In genomic region chr10:99779335-99779734, GRCh38 we compare ENCODE assay signal across 8 cellular contexts. TPM values are rescaled to one million over a fixed set of nuclear protein-coding genes. Genes with fewer than 3 reads are reported as not detected.
A peak's percentile ranks its signal among the peaks of the same experiment; 100 is the strongest.
DNase-seq lines count a peak whose midpoint lies in the region; ATAC-seq and TF ChIP-seq lines count a peak whose summit lies in the region.

No MANE protein-coding gene starts in this region.

- DNase-seq in GM12865 (ENCODE audit: low read depth) (peak; percentile 45), Panc1 (ENCODE audit: low read depth, low spot score) (peak; percentile 75), fibroblast of lung (ENCODE audit: low read depth in 2 of 2) (peak; percentile 76), sciatic nerve (ENCODE audit: low spot score) (no peak), iPS-NIHi7 (ENCODE audit: extremely low spot score) (no peak)

- peak overlapping the region; percentile 96 for H3K4me2 ChIP-seq in fibroblast of lung (ENCODE audit: extremely low read depth, insufficient read depth, low read length)

- H3K27ac ChIP-seq in Panc1 (ENCODE audit: low read length) = peak overlapping the region; percentile 97
- peak overlapping the region; percentile 93 for H3K27ac ChIP-seq in fibroblast of lung (ENCODE audit: insufficient read depth, low read length)

- TF ChIP-seq CTCF in GM12865 (IDR thresholded peaks at IDR 0.05; ENCODE audit: insufficient read depth, low read depth, low read length, missing control alignments) (no peak), Panc1 (IDR thresholded peaks at IDR 0.05) (no peak), fibroblast of lung (conservative IDR thresholded peaks at IDR 0.05 in 1 of 2, IDR thresholded peaks at IDR 0.05 in 1 of 2; ENCODE audit: low read depth in 1 of 2, low read length in 2 of 2) (no peak)

- H3K9ac ChIP-seq in fibroblast of lung (ENCODE audit: insufficient read depth, low read length) = peak overlapping the region; percentile 38

- peak overlapping the region; percentile 47 for H2AFZ ChIP-seq in fibroblast of lung (ENCODE audit: low read length)

- intact Hi-C loops in Panc1 (cut with micrococcal nuclease; ENCODE audit: unreplicated experiment) (loop anchor here (2.0 kb wide), 1 partner anchor 47 kb away; the partner anchor contains the start of genes COX15 and CUTC), sciatic nerve (cut with DNase I) (no loop called here)

- in situ Hi-C loops in Panc1 (cut with HindIII; ENCODE audit: low pct_unique_long_range_greater_than_20kb, low sequenced_read_pairs) = no loop called here

- no peaks in the 10 kb centered on the region for H3K79me2 ChIP-seq in fibroblast of lung (ENCODE audit: control insufficient read depth, insufficient read depth, low read length)

- POLR2A ChIA-PET in Panc1 (lab: Charles Lee) = interaction anchor here (0.6 kb wide), 2 partner anchors 17 to 75 kb away, joined by 4 to 5 read pairs; no protein-coding TSS in a partner anchor

- H4K20me1 ChIP-seq in fibroblast of lung (ENCODE audit: control insufficient read depth, extremely low read depth, insufficient read depth, low read length) = no peaks in the 10 kb centered on the region

- CTCF ChIA-PET in Panc1 (lab: Charles Lee) = no interaction called here

- no peak overlapping the region for H3K4me3 ChIP-seq in GM12865 (ENCODE audit: low read depth, low read length)
- peak overlapping the region; percentile 16 to 44 for H3K4me3 ChIP-seq in Panc1 (ENCODE audit: low read depth in 2 of 2, low read length in 2 of 2)
- peak overlapping the region in 1 of 4 experiments; percentile 22 for H3K4me3 ChIP-seq in fibroblast of lung (replicated peaks in 1 of 4; ENCODE audit: control extremely low read depth in 1 of 4, insufficient read depth in 1 of 4, low read depth in 3 of 4, low read length in 4 of 4)

- no TSS peak for BruUV-seq in Panc1 (replicated peaks; lab: Mats Ljungman, UMichigan)

- H3K4me1 ChIP-seq in Panc1 (ENCODE audit: control insufficient read depth, insufficient read depth, low read length) = peaks cover 83% of the 10 kb centered on the region
- H3K4me1 ChIP-seq in fibroblast of lung (ENCODE audit: control insufficient read depth, extremely low read depth, insufficient read depth, low read length) = peaks cover 24% of the 10 kb centered on the region

- peak; percentile 80 for ATAC-seq in Panc1
- ATAC-seq in sciatic nerve = peak; percentile 58
- no peak for ATAC-seq in HG02623 (IDR thresholded peaks at IDR 0.05; ENCODE audit: unreplicated experiment)
- no peak for ATAC-seq in GM19455 (IDR thresholded peaks at IDR 0.05; ENCODE audit: unreplicated experiment)
- no peak for ATAC-seq in HG03135 (IDR thresholded peaks at IDR 0.05; ENCODE audit: unreplicated experiment)

- H3K27me3 ChIP-seq in Panc1 (ENCODE audit: control insufficient read depth, insufficient read depth, low read length) (no peaks in the 10 kb centered on the region), fibroblast of lung (ENCODE audit: control insufficient read depth, insufficient read depth, low read length) (no peaks in the 10 kb centered on the region)

- H3K9me3 ChIP-seq in Panc1 (ENCODE audit: control insufficient read depth, insufficient read depth, low read depth, low read length) (no peaks in the 10 kb centered on the region), fibroblast of lung (ENCODE audit: control insufficient read depth, insufficient read depth, low read depth, low read length) (no peaks in the 10 kb centered on the region)

- H3K36me3 ChIP-seq in Panc1 (ENCODE audit: control insufficient read depth, insufficient read depth, low read length) (peaks cover 3% of the 10 kb centered on the region; the same call in 1 of the 2 replicates), fibroblast of lung (ENCODE audit: control insufficient read depth, insufficient read depth, low read length) (no peaks in the 10 kb centered on the region)

RNA-seq across cellular contexts. Expression of gene ABCC2, which starts 3.1 kb away (rescaled TPM):
- total RNA-seq in Panc1 (2021; ENCODE audit: unreplicated experiment) (6.5 TPM), fibroblast of lung (0.26 and 0.66 TPM in 2 replicates), sciatic nerve (10.4 TPM)
- 1.1 TPM for polyA plus RNA-seq in Panc1 (2012; ENCODE audit: insufficient read length)
- polyA plus RNA-seq in fibroblast of lung = 0.17 and 0.21 TPM in 2 replicates
- polyA plus RNA-seq in fibroblast of lung (2012) = 0.14 and 0.40 TPM in 2 replicates
- polyA minus RNA-seq in fibroblast of lung (ENCODE audit: low replicate concordance) = 0.22 TPM in 1 of 2 replicates, not detected in the other

RNA-seq across cellular contexts. Expression of gene CUTC, which starts 47.3 kb away (rescaled TPM):
- total RNA-seq in Panc1 (2021; ENCODE audit: unreplicated experiment) (37.0 TPM), fibroblast of lung (22.6 TPM in 2 replicates), sciatic nerve (23.4 TPM)
- polyA plus RNA-seq in Panc1 (2012; ENCODE audit: insufficient read length) = 32.5 TPM
- 16.7 and 19.4 TPM in 2 replicates for polyA plus RNA-seq in fibroblast of lung
- 12.9 and 15.5 TPM in 2 replicates for polyA plus RNA-seq in fibroblast of lung (2012)
- 5.2 and 11.2 TPM in 2 replicates for polyA minus RNA-seq in fibroblast of lung (ENCODE audit: low replicate concordance)

RNA-seq across cellular contexts. Expression of gene COX15, which starts 47.4 kb away (rescaled TPM):
- total RNA-seq in Panc1 (2021; ENCODE audit: unreplicated experiment) (62.9 TPM), fibroblast of lung (43.7 and 43.9 TPM in 2 replicates), sciatic nerve (32.5 TPM)
- 34.9 TPM for polyA plus RNA-seq in Panc1 (2012; ENCODE audit: insufficient read length)
- 26.4 and 31.3 TPM in 2 replicates for polyA plus RNA-seq in fibroblast of lung
- 21.8 and 23.4 TPM in 2 replicates for polyA plus RNA-seq in fibroblast of lung (2012)
- 15.9 and 19.0 TPM in 2 replicates for polyA minus RNA-seq in fibroblast of lung (ENCODE audit: low replicate concordance)

Comparison
In these comparisons a context has a peak if more than half of its experiments do, and no peak if none do; other contexts are left out.
1. DNase-seq: peak in GM12865 (single experiment), Panc1 (single experiment) and fibroblast of lung (2 of 2); none in sciatic nerve (single experiment) and iPS-NIHi7 (single experiment).
2. ATAC-seq: peak in Panc1 (single experiment) and sciatic nerve (single experiment); none in HG02623 (single experiment), GM19455 (single experiment) and HG03135 (single experiment).